In genomic region chr1:166164995-166165660, GRCh38 we compare ENCODE assay signal across 7 cellular contexts. TPM values are rescaled to one million over a fixed set of nuclear protein-coding genes. Genes with fewer than 3 reads are reported as not detected.
DNase-seq lines count a peak whose midpoint lies in the region; TF ChIP-seq lines count a peak whose summit lies in the region.

No MANE protein-coding gene starts in this region.

- H3K4me3 ChIP-seq in GM06990 (replicated peaks; ENCODE audit: low read depth, low read length) (peak overlapping the region; percentile 70), HFF-Myc (replicated peaks; ENCODE audit: low read depth, low read length) (no peak overlapping the region), urinary bladder (ENCODE audit: low read depth, low read length) (peak overlapping the region; percentile 81)

- no peak overlapping the region for H3K27ac ChIP-seq in urinary bladder (ENCODE audit: low read depth)

- WGBS in urinary bladder, result under 1% methylated on average over 56 of the region's 56 CpGs

- H3K4me1 Mint-ChIP-seq in T-helper 1 cell treated with Interleukin-12 subunit alpha and Interleukin-12 subunit beta and Interleukin-4 antibody, amounts not matched to agents 30 μg/mL and 1 μg/mL, for 36 hours (ENCODE audit: low read depth), result peaks cover 14% of the 10 kb centered on the region

- peak; percentile 63 for TF ChIP-seq CTCF in GM06990 (IDR thresholded peaks at IDR 0.05; ENCODE audit: insufficient read depth, low read length, poor library complexity, severe bottlenecking)
- peak; percentile 65 for TF ChIP-seq CTCF in HFF-Myc (IDR thresholded peaks at IDR 0.05; ENCODE audit: low read depth, low read length, missing control alignments)

- no peaks in the 10 kb centered on the region for H3K4me1 ChIP-seq in urinary bladder (ENCODE audit: insufficient read depth)

- H3K27me3 ChIP-seq in GM06990 (replicated peaks; ENCODE audit: control insufficient read depth, insufficient read depth, low read length), result no peaks in the 10 kb centered on the region; the same call in 1 of the 2 replicates

- no peaks in the 10 kb centered on the region for H3K36me3 Mint-ChIP-seq in T-helper 1 cell treated with Interleukin-12 subunit alpha and Interleukin-12 subunit beta and Interleukin-4 antibody, amounts not matched to agents 30 μg/mL and 1 μg/mL, for 36 hours (ENCODE audit: low read depth)

- H3K9me3 Mint-ChIP-seq in T-helper 1 cell treated with Interleukin-12 subunit alpha and Interleukin-12 subunit beta and Interleukin-4 antibody, amounts not matched to agents 30 μg/mL and 1 μg/mL, for 36 hours, result no peaks in the 10 kb centered on the region

- DNase-seq in GM06990 (ENCODE audit: extremely low read depth, insufficient read length), result peak; percentile 65
- no peak for DNase-seq in HFF-Myc (ENCODE audit: extremely low read depth, low read depth)
- peak; percentile 34 to 53 for DNase-seq in erythroblast (lab: John Stamatoyannopoulos, UW)
- peak; percentile 25 for DNase-seq in mucosa of gallbladder (ENCODE audit: low spot score)
- no peak for DNase-seq in NCI-H2196 (lab: John Stamatoyannopoulos, UW; ENCODE audit: unreplicated experiment)

- no peaks in the 10 kb centered on the region for H3K36me3 ChIP-seq in GM06990 (ENCODE audit: control insufficient read depth, insufficient read depth, low read length)
- no peaks in the 10 kb centered on the region for H3K36me3 ChIP-seq in urinary bladder (ENCODE audit: insufficient read depth)

- H3K27ac Mint-ChIP-seq in T-helper 1 cell treated with Interleukin-12 subunit alpha and Interleukin-12 subunit beta and Interleukin-4 antibody, amounts not matched to agents 30 μg/mL and 1 μg/mL, for 36 hours, result no peak overlapping the region

- peaks cover 67% of the 10 kb centered on the region for H3K27me3 Mint-ChIP-seq in T-helper 1 cell treated with Interleukin-12 subunit alpha and Interleukin-12 subunit beta and Interleukin-4 antibody, amounts not matched to agents 30 μg/mL and 1 μg/mL, for 36 hours (ENCODE audit: low read depth)

- no peak for TF ChIP-seq POLR2A in erythroblast (IDR thresholded peaks at IDR 0.05; ENCODE audit: low read length)

- H3K4me3 Mint-ChIP-seq in T-helper 1 cell treated with Interleukin-12 subunit alpha and Interleukin-12 subunit beta and Interleukin-4 antibody, amounts not matched to agents 30 μg/mL and 1 μg/mL, for 36 hours, result peak overlapping the region; percentile 82

RNA-seq across cellular contexts. Expression of gene FAM78B, which starts 1.7 kb away (rescaled TPM):
- 2.6 TPM for total RNA-seq in mucosa of gallbladder
- total RNA-seq in urinary bladder, result 1.1 TPM
- polyA plus RNA-seq in urinary bladder, result 1.4 TPM

Comparison
In these comparisons a context has a peak if more than half of its experiments do, and no peak if none do; other contexts are left out.
1. DNase-seq: peak in GM06990 (single experiment), erythroblast (2 of 2) and mucosa of gallbladder (single experiment); none in HFF-Myc (single experiment) and NCI-H2196 (single experiment).